Comparison of ENCODE assay signal across 9 cellular contexts in genomic region chr3:179148446-179149238, GRCh38. TPM values are rescaled to one million over a fixed set of nuclear protein-coding genes. Genes with fewer than 3 reads are reported as not detected.
DNase-seq lines count a peak whose midpoint lies in the region; ATAC-seq, FAIRE-seq and TF ChIP-seq lines count a peak whose summit lies in the region.
"Had no signal": no experiment of that assay in that cellular context is flagged by ENCODE, and none has a peak within 500 bp of the region (broad histone marks: within the 10 kb centered on the region; RNA-seq: fewer than 3 reads in every experiment).

No MANE protein-coding gene starts in this region.

- peak; percentile 30 for DNase-seq in RCC 7860 (ENCODE audit: low spot score)
- DNase-seq in activated effector memory CD4-positive, alpha-beta T cell treated with anti-CD3 and anti-CD28 coated beads, Interleukin-2, amount 50 U/mL, for 16 hours = peak; percentile 85
- peak in 1 of 2 donors; percentile 51 for DNase-seq in foreskin keratinocyte
- peak; percentile 76 for DNase-seq in neural progenitor cell (ENCODE audit: low spot score)

- H3K27ac Mint-ChIP-seq in neural progenitor cell = peak overlapping the region; percentile 20

- H3K4me3 Mint-ChIP-seq in neural progenitor cell = peak overlapping the region; percentile 92

- peak overlapping the region; percentile 89 for H3K4me2 ChIP-seq in neural progenitor cell

- H3K4me1 ChIP-seq in foreskin keratinocyte (peaks cover 5% of the 10 kb centered on the region), neural progenitor cell (peaks cover 17% of the 10 kb centered on the region), subcutaneous abdominal adipose tissue (ENCODE audit: control insufficient read depth in 5 of 5, insufficient read depth in 5 of 5, low read length in 5 of 5) (peaks cover 0 to 25% (median 22%) of the 10 kb centered on the region in 5 donors)

- ATAC-seq in GM19351 (IDR thresholded peaks at IDR 0.05; ENCODE audit: unreplicated experiment) (peak; percentile 19), HG03442 (IDR thresholded peaks at IDR 0.05; ENCODE audit: unreplicated experiment) (peak; percentile 16), foreskin keratinocyte (peak; percentile 47)

- no peaks in the 10 kb centered on the region for H3K9me3 Mint-ChIP-seq in neural progenitor cell

- TF ChIP-seq CTCF in C4-2B (conservative IDR thresholded peaks at IDR 0.05) = no peak
- no peak for TF ChIP-seq CTCF in foreskin keratinocyte (conservative IDR thresholded peaks at IDR 0.05)
- TF ChIP-seq CTCF in neural progenitor cell (IDR thresholded peaks at IDR 0.05) = no peak

- H3K4me3 ChIP-seq in neural progenitor cell = peak overlapping the region; percentile 98
- peak overlapping the region; percentile 85 to 96 (median 94) for H3K4me3 ChIP-seq in subcutaneous abdominal adipose tissue (ENCODE audit: low read depth in 1 of 5, low read length in 5 of 5)

- H3K9me3 ChIP-seq in neural progenitor cell (ENCODE audit: low read depth) (no peaks in the 10 kb centered on the region), subcutaneous abdominal adipose tissue (ENCODE audit: control insufficient read depth in 5 of 5, low read length in 5 of 5) (no peaks in the 10 kb centered on the region)

- H3K36me3 ChIP-seq in neural progenitor cell (no peaks in the 10 kb centered on the region), subcutaneous abdominal adipose tissue (ENCODE audit: control insufficient read depth in 5 of 5, insufficient read depth in 5 of 5, low read length in 5 of 5) (no peaks in the 10 kb centered on the region)

- no peaks in the 10 kb centered on the region for H3K36me3 Mint-ChIP-seq in neural progenitor cell

- peaks cover 42% of the 10 kb centered on the region for H4K20me1 ChIP-seq in neural progenitor cell (ENCODE audit: low read depth)

- FAIRE-seq in RCC 7860 (lab: Jason Lieb, UNC) = no peak
- FAIRE-seq: colon had no signal

- H3K4me1 Mint-ChIP-seq in neural progenitor cell = peaks cover 25% of the 10 kb centered on the region

- H3F3A ChIP-seq in neural progenitor cell (ENCODE audit: low read depth) = peaks cover 17% of the 10 kb centered on the region

- H3K9ac ChIP-seq in neural progenitor cell (peak overlapping the region; percentile 86), subcutaneous abdominal adipose tissue (ENCODE audit: low read length in 5 of 5) (peak overlapping the region; percentile 50 to 97 (median 91))

- peaks cover 50% of the 10 kb centered on the region for H3K79me2 ChIP-seq in neural progenitor cell (ENCODE audit: low read depth)

- no peaks in the 10 kb centered on the region for H3K27me3 Mint-ChIP-seq in neural progenitor cell (ENCODE audit: insufficient read depth, low read depth)

- H3K27me3 ChIP-seq in foreskin keratinocyte (no peaks in the 10 kb centered on the region), neural progenitor cell (no peaks in the 10 kb centered on the region), subcutaneous abdominal adipose tissue (ENCODE audit: control insufficient read depth in 5 of 5, insufficient read depth in 4 of 5, low read length in 5 of 5) (no peaks in the 10 kb centered on the region)

- H3K27ac ChIP-seq in C4-2B = peak overlapping the region; percentile 65
- peak overlapping the region; percentile 86 for H3K27ac ChIP-seq in foreskin keratinocyte
- H3K27ac ChIP-seq in neural progenitor cell = peak overlapping the region; percentile 86
- peak overlapping the region; percentile 81 for H3K27ac ChIP-seq in subcutaneous abdominal adipose tissue (ENCODE audit: low read depth, low read length)

- H2AFZ ChIP-seq in neural progenitor cell (replicated peaks) = peak overlapping the region; percentile 89

RNA-seq across cellular contexts. Expression of gene PIK3CA, which starts 0.5 kb away (rescaled TPM):
- total RNA-seq in foreskin keratinocyte = 17.7 and 20.2 TPM in 2 replicates
- 2.8 and 3.2 TPM in 2 replicates for polyA plus RNA-seq in foreskin keratinocyte
- 14.1 and 24.5 TPM in 2 replicates for total RNA-seq in neural progenitor cell (ENCODE audit: low replicate concordance)
